In the genomic region with DNA sequence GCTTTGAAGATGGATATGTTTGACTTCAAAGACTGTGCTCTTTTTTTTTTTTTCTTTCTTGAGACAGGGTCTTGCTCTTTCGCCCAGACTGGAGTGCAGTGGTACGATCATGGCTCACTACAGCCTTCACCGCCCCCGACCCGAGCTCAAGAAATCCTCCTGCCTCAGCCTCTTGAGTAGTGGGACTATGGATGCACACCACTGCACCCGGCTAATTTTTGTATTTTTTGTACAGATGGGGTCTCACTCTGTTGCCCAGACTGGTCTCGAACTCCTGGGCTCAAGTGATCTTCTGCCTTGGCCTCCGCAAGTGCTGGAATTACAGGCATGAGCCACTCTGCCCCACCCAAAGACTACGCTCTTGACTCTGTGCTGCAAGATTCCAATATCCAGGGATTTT, we compare ENCODE assay signal across 38 cellular contexts.
"Had no signal": no experiment of that assay in that cellular context is flagged by ENCODE, and none has a peak within 500 bp of the region (broad histone marks: within the 10 kb centered on the region; RNA-seq: fewer than 3 reads in every experiment).

No MANE protein-coding gene starts in this region.

- H3K4me1 ChIP-seq: breast epithelium had no signal

- H3K9me3 Mint-ChIP-seq: activated naive CD4-positive, alpha-beta T cell treated with anti-CD3 and anti-CD28 coated beads for 36 hours; activated naive CD4-positive, alpha-beta T cell treated with anti-CD3 and anti-CD28 coated beads, Interleukin-2, amount 10 ng/mL, durations not matched to agents 7 days and 5 days; activated naive CD4-positive, alpha-beta T cell treated with anti-CD3 and anti-CD28 coated beads, Interleukin-2, amount 50 U/mL, for 24 hours; activated naive CD4-positive, alpha-beta T cell treated with anti-CD3 and anti-CD28 coated beads, Interleukin-2, amount 50 U/mL, for 72 hours; activated naive CD8-positive, alpha-beta T cell treated with anti-CD3 and anti-CD28 coated beads for 36 hours; activated naive CD8-positive, alpha-beta T cell treated with anti-CD3 and anti-CD28 coated beads, Interleukin-2, amount 10 ng/mL, durations not matched to agents 7 days and 5 days; activated naive CD8-positive, alpha-beta T cell treated with anti-CD3 and anti-CD28 coated beads, Interleukin-2, amount 50 U/mL, for 24 hours; activated T-cell treated with anti-CD3 and anti-CD28 coated beads, Interleukin-2, amount 50 U/mL, for 24 hours; activated T-cell treated with anti-CD3 and anti-CD28 coated beads, Interleukin-2, amount 50 U/mL, for 4 hours; activated T-cell treated with anti-CD3 and anti-CD28 coated beads, Interleukin-2, amount 50 U/mL, for 72 hours; activated T-helper 1 cell treated with anti-CD3 and anti-CD28 coated beads, Interleukin-12 subunit alpha, Interleukin-12 subunit beta, Interleukin-2, Interleukin-4 antibody, amounts not matched to agents 30 ng/mL and 10 ng/mL and 1 ng/mL, durations not matched to agents 14 hours and 24 hours and 36 hours; activated T-helper 17 cell treated with anti-CD3 and anti-CD28 coated beads, Interleukin-2, amount 50 U/mL, for 72 hours; activated T-helper 2 cell treated with anti-CD3 and anti-CD28 coated beads, Interferon-gamma antibody, Interleukin-2, Interleukin-4, amounts not matched to agents 10 μg/mL and 5 μg/mL and 100 μg/mL, durations not matched to agents 14 hours and 24 hours and 36 hours; central memory CD8-positive, alpha-beta T cell had no signal

- H3K4me3 Mint-ChIP-seq: activated naive CD4-positive, alpha-beta T cell treated with anti-CD3 and anti-CD28 coated beads for 36 hours; activated naive CD4-positive, alpha-beta T cell treated with anti-CD3 and anti-CD28 coated beads, Interleukin-2, amount 10 ng/mL, durations not matched to agents 7 days and 5 days; activated naive CD4-positive, alpha-beta T cell treated with anti-CD3 and anti-CD28 coated beads, Interleukin-2, amount 50 U/mL, for 24 hours; activated naive CD8-positive, alpha-beta T cell; activated naive CD8-positive, alpha-beta T cell treated with anti-CD3 and anti-CD28 coated beads for 36 hours; activated naive CD8-positive, alpha-beta T cell treated with anti-CD3 and anti-CD28 coated beads, Interleukin-2, amount 10 ng/mL, durations not matched to agents 7 days and 5 days; activated naive CD8-positive, alpha-beta T cell treated with anti-CD3 and anti-CD28 coated beads, Interleukin-2, amount 50 U/mL, for 24 hours; activated T-cell treated with anti-CD3 and anti-CD28 coated beads, Interleukin-2, amount 50 U/mL, for 24 hours; activated T-cell treated with anti-CD3 and anti-CD28 coated beads, Interleukin-2, amount 50 U/mL, for 4 hours; activated T-cell treated with anti-CD3 and anti-CD28 coated beads, Interleukin-2, amount 50 U/mL, for 72 hours; activated T-helper 1 cell treated with anti-CD3 and anti-CD28 coated beads, Interleukin-12 subunit alpha, Interleukin-12 subunit beta, Interleukin-2, Interleukin-4 antibody, amounts not matched to agents 30 ng/mL and 10 ng/mL and 1 ng/mL, durations not matched to agents 14 hours and 24 hours and 36 hours; activated T-helper 17 cell treated with anti-CD3 and anti-CD28 coated beads, Interleukin-2, amount 50 U/mL, for 72 hours; brain; central memory CD8-positive, alpha-beta T cell had no signal

- H3K36me3 Mint-ChIP-seq: activated naive CD4-positive, alpha-beta T cell treated with anti-CD3 and anti-CD28 coated beads, Interleukin-2, amount 10 ng/mL, durations not matched to agents 7 days and 5 days; activated naive CD4-positive, alpha-beta T cell treated with anti-CD3 and anti-CD28 coated beads, Interleukin-2, amount 50 U/mL, for 24 hours; activated naive CD8-positive, alpha-beta T cell treated with anti-CD3 and anti-CD28 coated beads for 36 hours; activated naive CD8-positive, alpha-beta T cell treated with anti-CD3 and anti-CD28 coated beads, Interleukin-2, amount 10 ng/mL, durations not matched to agents 7 days and 5 days had no signal

- H3K27ac Mint-ChIP-seq: activated naive CD4-positive, alpha-beta T cell treated with anti-CD3 and anti-CD28 coated beads for 36 hours; activated naive CD4-positive, alpha-beta T cell treated with anti-CD3 and anti-CD28 coated beads, Interleukin-2, amount 10 ng/mL, durations not matched to agents 7 days and 5 days; activated naive CD4-positive, alpha-beta T cell treated with anti-CD3 and anti-CD28 coated beads, Interleukin-2, amount 50 U/mL, for 24 hours; activated naive CD4-positive, alpha-beta T cell treated with anti-CD3 and anti-CD28 coated beads, Interleukin-2, amount 50 U/mL, for 72 hours; activated naive CD8-positive, alpha-beta T cell; activated naive CD8-positive, alpha-beta T cell treated with anti-CD3 and anti-CD28 coated beads for 36 hours; activated naive CD8-positive, alpha-beta T cell treated with anti-CD3 and anti-CD28 coated beads, Interleukin-2, amount 10 ng/mL, durations not matched to agents 7 days and 5 days; activated naive CD8-positive, alpha-beta T cell treated with anti-CD3 and anti-CD28 coated beads, Interleukin-2, amount 50 U/mL, for 24 hours; activated T-cell treated with anti-CD3 and anti-CD28 coated beads, Interleukin-2, amount 50 U/mL, for 24 hours; activated T-cell treated with anti-CD3 and anti-CD28 coated beads, Interleukin-2, amount 50 U/mL, for 72 hours; activated T-helper 1 cell treated with anti-CD3 and anti-CD28 coated beads, Interleukin-12 subunit alpha, Interleukin-12 subunit beta, Interleukin-2, Interleukin-4 antibody, amounts not matched to agents 30 ng/mL and 10 ng/mL and 1 ng/mL, durations not matched to agents 14 hours and 24 hours and 36 hours; activated T-helper 17 cell treated with anti-CD3 and anti-CD28 coated beads, Interleukin-2, amount 50 U/mL, for 72 hours; activated T-helper 2 cell treated with anti-CD3 and anti-CD28 coated beads, Interferon-gamma antibody, Interleukin-2, Interleukin-4, amounts not matched to agents 10 μg/mL and 5 μg/mL and 100 μg/mL, durations not matched to agents 14 hours and 24 hours and 36 hours; brain had no signal

- DNase-seq: activated effector memory CD4-positive, alpha-beta T cell treated with anti-CD3 and anti-CD28 coated beads, Interleukin-2, amount 50 U/mL, for 16 hours; activated effector memory CD4-positive, alpha-beta T cell treated with Interleukin-2 at 50 U/mL for 16 hours; activated gamma-delta T cell; activated gamma-delta T cell treated with Interleukin-2 at 50 U/mL for 16 hours; activated naive CD4-positive, alpha-beta T cell; activated naive CD4-positive, alpha-beta T cell treated with anti-CD3 and anti-CD28 coated beads for 36 hours; activated naive CD4-positive, alpha-beta T cell treated with anti-CD3 and anti-CD28 coated beads, Interleukin-2, amount 10 ng/mL, durations not matched to agents 7 days and 5 days; activated naive CD4-positive, alpha-beta T cell treated with anti-CD3 and anti-CD28 coated beads, Interleukin-2, amount 50 U/mL, for 16 hours; activated naive CD4-positive, alpha-beta T cell treated with Interleukin-2 at 50 U/mL for 16 hours; activated naive CD8-positive, alpha-beta T cell treated with anti-CD3 and anti-CD28 coated beads for 36 hours; activated naive CD8-positive, alpha-beta T cell treated with anti-CD3 and anti-CD28 coated beads, Interleukin-2, amount 10 ng/mL, durations not matched to agents 7 days and 5 days; activated naive CD8-positive, alpha-beta T cell treated with anti-CD3 and anti-CD28 coated beads, Interleukin-2, amount 50 U/mL, for 24 hours; activated T-cell treated with anti-CD3 and anti-CD28 coated beads, Interleukin-2, amount 50 U/mL, for 1 hour; activated T-cell treated with anti-CD3 and anti-CD28 coated beads, Interleukin-2, amount 50 U/mL, for 24 hours; activated T-cell treated with anti-CD3 and anti-CD28 coated beads, Interleukin-2, amount 50 U/mL, for 4 hours; activated T-cell treated with anti-CD3 and anti-CD28 coated beads, Interleukin-2, amount 50 U/mL, for 48 hours; activated T-cell treated with anti-CD3 and anti-CD28 coated beads, Interleukin-2, amount 50 U/mL, for 72 hours; adrenal gland; amniotic stem cell; amygdala; anterior cingulate cortex; aorta; body of pancreas; brain microvascular endothelial cell; caudate nucleus; central memory CD4-positive, alpha-beta T cell; cerebellar nuclear complex had no signal

- H3K9me3 ChIP-seq: adrenal gland, ascending aorta, body of pancreas, breast epithelium had no signal

- H3K4me1 Mint-ChIP-seq: activated naive CD8-positive, alpha-beta T cell treated with anti-CD3 and anti-CD28 coated beads for 36 hours; activated T-helper 17 cell treated with anti-CD3 and anti-CD28 coated beads, Interleukin-2, amount 50 U/mL, for 72 hours; brain; central memory CD8-positive, alpha-beta T cell had no signal

- H3K27ac ChIP-seq: adrenal gland, ascending aorta, body of pancreas, brain microvascular endothelial cell, breast epithelium, cardiac muscle cell had no signal

- H3K4me3 ChIP-seq: adrenal gland, ascending aorta, body of pancreas, breast epithelium, cardiac muscle cell had no signal

- H3K36me3 ChIP-seq: adrenal gland, ascending aorta, brain microvascular endothelial cell, breast epithelium, cardiac muscle cell had no signal
